Comparison of ENCODE assay signal across 8 cellular contexts in genomic region chr1:45340816-45341215, GRCh38. TPM values are rescaled to one million over a fixed set of nuclear protein-coding genes. Genes with fewer than 3 reads are reported as not detected.
DNase-seq lines count a peak whose midpoint lies in the region; TF ChIP-seq lines count a peak whose summit lies in the region.

No MANE protein-coding gene starts in this region.

- H3K4me3 ChIP-seq in kidney epithelial cell (ENCODE audit: low read depth, low read length), result peak overlapping the region; percentile 89
- peak overlapping the region; percentile 89 to 98 (median 97) for H3K4me3 ChIP-seq in subcutaneous abdominal adipose tissue (ENCODE audit: low read depth in 1 of 5, low read length in 5 of 5)

- peak overlapping the region; percentile 88 for H3K27ac ChIP-seq in subcutaneous abdominal adipose tissue (ENCODE audit: low read depth, low read length)

- H3K36me3 Mint-ChIP-seq in activated naive CD8-positive, alpha-beta T cell, result peaks cover 13% of the 10 kb centered on the region

- no peaks in the 10 kb centered on the region for H3K27me3 ChIP-seq in kidney epithelial cell (ENCODE audit: control insufficient read depth, insufficient read depth, low read length)
- H3K27me3 ChIP-seq in subcutaneous abdominal adipose tissue (ENCODE audit: control insufficient read depth in 5 of 5, insufficient read depth in 4 of 5, low read length in 5 of 5), result no peaks in the 10 kb centered on the region

- H3K4me3 Mint-ChIP-seq in activated naive CD8-positive, alpha-beta T cell, result peak overlapping the region; percentile 100

- TF ChIP-seq CTCF in kidney epithelial cell (IDR thresholded peaks at IDR 0.05; ENCODE audit: insufficient read depth, low read length, poor library complexity, severe bottlenecking), result no peak

- H3K27ac Mint-ChIP-seq in activated naive CD8-positive, alpha-beta T cell, result peak overlapping the region; percentile 100

- H3K9me3 ChIP-seq in subcutaneous abdominal adipose tissue (ENCODE audit: control insufficient read depth in 5 of 5, low read length in 5 of 5), result no peaks in the 10 kb centered on the region

- no peak for TF ChIP-seq EP300 in Ishikawa (IDR thresholded peaks at IDR 0.05; ENCODE audit: borderline replicate concordance)

- no peak for TF ChIP-seq RAD21 in Ishikawa (IDR thresholded peaks at IDR 0.05; ENCODE audit: low read depth)

- H3K9me3 Mint-ChIP-seq in activated naive CD8-positive, alpha-beta T cell (ENCODE audit: low read depth), result no peaks in the 10 kb centered on the region

- H3K27me3 Mint-ChIP-seq in activated naive CD8-positive, alpha-beta T cell, result no peaks in the 10 kb centered on the region

- peaks cover 9 to 29% (median 24%) of the 10 kb centered on the region in 5 donors for H3K4me1 ChIP-seq in subcutaneous abdominal adipose tissue (ENCODE audit: control insufficient read depth in 5 of 5, insufficient read depth in 5 of 5, low read length in 5 of 5)

- peak overlapping the region; percentile 83 to 98 (median 94) for H3K9ac ChIP-seq in subcutaneous abdominal adipose tissue (ENCODE audit: low read length in 5 of 5)

- peaks cover 43% of the 10 kb centered on the region for H3K4me1 Mint-ChIP-seq in activated naive CD8-positive, alpha-beta T cell (ENCODE audit: low read depth)

- DNase-seq in Caki2 (ENCODE audit: low read depth), result peak; percentile 17
- no peak for DNase-seq in kidney epithelial cell (ENCODE audit: low read depth)
- no peak for DNase-seq in ecto neural progenitor cell (ENCODE audit: low spot score)
- no peak for DNase-seq in SW480 (ENCODE audit: low spot score)
- DNase-seq in NCI-H1436 (lab: John Stamatoyannopoulos, UW), result no peak

- H3K36me3 ChIP-seq in kidney epithelial cell (ENCODE audit: control insufficient read depth, insufficient read depth, low read length), result peaks cover 3% of the 10 kb centered on the region
- H3K36me3 ChIP-seq in subcutaneous abdominal adipose tissue (ENCODE audit: control insufficient read depth in 5 of 5, insufficient read depth in 5 of 5, low read length in 5 of 5), result peaks cover 5 to 42% (median 38%) of the 10 kb centered on the region in 5 donors

- in situ Hi-C loops in Caki2 (cut with HindIII; ENCODE audit: low pct_unique_long_range_greater_than_20kb, low sequenced_read_pairs), result no loop called here

TF ChIP-seq in Ishikawa, 13 proteins besides CTCF, POLR2A, EP300 and RAD21:
- TF ChIP-seq FOXM1 (IDR thresholded peaks at IDR 0.05; ENCODE audit: borderline replicate concordance, low read depth) (no peak), USF1 (IDR thresholded peaks at IDR 0.05) (peak; percentile 57)

RNA-seq across cellular contexts. Expression of gene MUTYH, which starts 0.6 kb away (rescaled TPM):
- total RNA-seq in Caki2 (2014; rRNA removed; shearing (Covaris generic); ENCODE audit: low replicate concordance), result 24.9 and 54.8 TPM in 2 replicates
- total RNA-seq in kidney epithelial cell, result 33.3 and 34.9 TPM in 2 replicates

RNA-seq across cellular contexts. Expression of gene TOE1, which starts 0.8 kb away (rescaled TPM):
- 9.9 and 11.5 TPM in 2 replicates for total RNA-seq in Caki2 (2014; rRNA removed; shearing (Covaris generic); ENCODE audit: low replicate concordance)
- total RNA-seq in kidney epithelial cell, result 11.0 and 14.8 TPM in 2 replicates

RNA-seq across cellular contexts. Expression of gene HPDL, which starts 14.1 kb away (rescaled TPM):
- total RNA-seq in Caki2 (2014; rRNA removed; shearing (Covaris generic); ENCODE audit: low replicate concordance), result 0.49 and 1.1 TPM in 2 replicates
- 0.58 and 3.1 TPM in 2 replicates for total RNA-seq in kidney epithelial cell
